Comparison of ENCODE assay signal across 8 cellular contexts in the genomic region with DNA sequence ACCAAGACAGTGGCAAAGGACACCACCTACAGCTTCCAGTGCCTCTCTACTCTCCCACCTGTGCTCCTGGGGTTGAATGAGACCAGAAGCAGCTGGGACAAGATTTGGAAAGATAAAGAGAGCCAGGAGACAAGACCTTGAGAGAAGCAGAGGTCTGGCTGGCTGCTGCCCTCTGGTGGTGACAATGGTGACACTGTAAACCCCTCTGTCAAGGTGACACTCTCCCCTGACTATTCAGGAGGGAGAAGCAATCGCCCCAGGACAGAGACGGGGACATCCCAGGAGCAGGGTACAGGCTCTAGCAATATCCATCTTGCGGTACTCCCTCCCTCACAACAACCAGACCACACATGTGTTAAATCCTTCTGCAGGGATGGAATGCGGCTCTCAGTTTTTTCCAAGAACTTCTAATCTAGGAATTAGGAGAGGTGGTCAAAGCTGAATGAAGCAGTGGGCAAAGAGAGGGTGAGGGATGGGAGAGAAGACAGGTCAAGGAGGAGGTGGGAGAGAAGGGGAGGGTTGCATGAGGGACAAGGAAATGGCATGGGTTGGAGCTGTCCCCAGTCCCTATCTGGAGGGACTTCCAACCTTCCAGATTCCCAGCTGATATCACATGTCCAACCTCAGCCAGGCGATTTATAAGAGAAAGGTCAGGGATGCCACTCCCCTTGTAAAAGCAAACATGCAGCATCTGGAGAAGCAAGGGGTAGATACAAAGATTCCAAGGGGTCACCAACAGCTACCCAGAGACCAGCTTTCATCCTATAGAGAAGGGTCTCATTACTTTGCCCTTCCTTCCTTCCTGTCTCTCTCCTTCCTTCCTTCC. TPM values are rescaled to one million over a fixed set of nuclear protein-coding genes. Genes with fewer than 3 reads are reported as not detected.
DNase-seq lines count a peak whose midpoint lies in the region; ATAC-seq and TF ChIP-seq lines count a peak whose summit lies in the region.

No MANE protein-coding gene starts in this region.

- TF ChIP-seq POLR2A in esophagus squamous epithelium (IDR thresholded peaks at IDR 0.05) (no peak), stomach (IDR thresholded peaks at IDR 0.05) (no peak)

- H3K36me3 ChIP-seq in Caco-2 (ENCODE audit: control insufficient read depth, insufficient read depth, low read length) (no peaks in the 10 kb centered on the region), PC-9 (ENCODE audit: low read depth) (no peaks in the 10 kb centered on the region), esophagus squamous epithelium (no peaks in the 10 kb centered on the region), stomach (no peaks in the 10 kb centered on the region)

- H3K4me1 ChIP-seq in Caco-2 (peaks cover 32% of the 10 kb centered on the region), PC-9 (replicated peaks; ENCODE audit: insufficient read depth) (peaks cover 13% of the 10 kb centered on the region), esophagus squamous epithelium (peaks cover 13 to 51% (median 24%) of the 10 kb centered on the region in 3 donors), stomach (peaks cover 23 to 55% (median 41%) of the 10 kb centered on the region in 4 donors)

- no peak for TF ChIP-seq EP300 in stomach (IDR thresholded peaks at IDR 0.05)

- intact Hi-C loops in Caco-2 (cut with micrococcal nuclease; ENCODE audit: unreplicated experiment) = loop anchor here (1.0 to 10.0 kb wide), 4 partner anchors 30 to 422 kb away; a partner anchor contains a TSS
- intact Hi-C loops in PC-9 (cut with micrococcal nuclease; ENCODE audit: unreplicated experiment) = loop anchor here (1.0 to 5.0 kb wide), 5 partner anchors 35 to 190 kb away; no protein-coding TSS in a partner anchor
- intact Hi-C loops in esophagus squamous epithelium (cut with DNase I) = no loop called here
- intact Hi-C loops in stomach (cut with DNase I; ENCODE audit: low total_unique reads) = loop anchor here (5.0 to 10.0 kb wide), 2 partner anchors 45 to 63 kb away; no protein-coding TSS in a partner anchor

- ATAC-seq in GM19397 (IDR thresholded peaks at IDR 0.05; ENCODE audit: unreplicated experiment) = no peak

- H3K36me3 Mint-ChIP-seq in Caco-2 (ENCODE audit: insufficient read depth, unreplicated experiment) (peaks cover 16% of the 10 kb centered on the region), nephron progenitor cell (ENCODE audit: low read depth) (no peaks in the 10 kb centered on the region)

- no peaks in the 10 kb centered on the region for H3K9me2 ChIP-seq in PC-9 (ENCODE audit: insufficient read depth)

- BruUV-seq in Caco-2 (replicated peaks; lab: Mats Ljungman, UMichigan) (no TSS peak), PC-9 (replicated peaks; lab: Mats Ljungman, UMichigan) (no TSS peak)

- H3K27me3 Mint-ChIP-seq in Caco-2 (ENCODE audit: insufficient read depth, unreplicated experiment) (peaks cover 21% of the 10 kb centered on the region), nephron progenitor cell (ENCODE audit: low read depth, poor library complexity) (peaks cover 76% of the 10 kb centered on the region)

- H3K4me3 ChIP-seq in Caco-2 (ENCODE audit: low read depth, low read length) (no peak overlapping the region), PC-9 (no peak overlapping the region), esophagus squamous epithelium (no peak overlapping the region), stomach (no peak overlapping the region)

- no peak overlapping the region for H3K4me3 Mint-ChIP-seq in Caco-2 (ENCODE audit: unreplicated experiment)
- H3K4me3 Mint-ChIP-seq in nephron progenitor cell = peak overlapping the region; percentile 33

- H3K27ac ChIP-seq in PC-9 = no peak overlapping the region
- H3K27ac ChIP-seq in esophagus squamous epithelium = no peak overlapping the region
- no peak overlapping the region for H3K27ac ChIP-seq in stomach

- no peaks in the 10 kb centered on the region for H3K9me3 Mint-ChIP-seq in Caco-2 (ENCODE audit: unreplicated experiment)
- H3K9me3 Mint-ChIP-seq in nephron progenitor cell = no peaks in the 10 kb centered on the region

- no peaks in the 10 kb centered on the region for H3K79me2 ChIP-seq in PC-9 (ENCODE audit: low read depth)

- POLR2A ChIA-PET in Caco-2 (lab: Charles Lee) (no interaction called here), PC-9 (lab: Charles Lee; ENCODE audit: unreplicated experiment) (no interaction called here)

- H4K20me1 ChIP-seq in PC-9 (ENCODE audit: insufficient read depth) = no peaks in the 10 kb centered on the region

- peak; percentile 99 for TF ChIP-seq CTCF in Caco-2 (IDR thresholded peaks at IDR 0.05; ENCODE audit: insufficient read depth in 1 of 2, low read depth in 1 of 2, low read length in 1 of 2, severe bottlenecking in 1 of 2, unreplicated experiment in 1 of 2)
- peak; percentile 94 for TF ChIP-seq CTCF in PC-9 (conservative IDR thresholded peaks at IDR 0.05)
- peak; percentile 68 to 90 (median 76) for TF ChIP-seq CTCF in esophagus squamous epithelium (IDR thresholded peaks at IDR 0.05)
- peak; percentile 81 for TF ChIP-seq CTCF in nephron progenitor cell (IDR thresholded peaks at IDR 0.05)
- TF ChIP-seq CTCF in stomach (IDR thresholded peaks at IDR 0.05) = peak in 5 of 7 experiments; percentile 74 to 82 (median 77)

- H3K4me1 Mint-ChIP-seq in Caco-2 (ENCODE audit: low read depth, unreplicated experiment) (peaks cover 23% of the 10 kb centered on the region), nephron progenitor cell (peaks cover 35% of the 10 kb centered on the region)

- WGBS in esophagus squamous epithelium, 2 donors = 17 to 19% methylated on average over 4 to 5 of the region's 5 CpGs
- 12 to 19% (median 14%) methylated on average over 5 of the region's 5 CpGs for WGBS in stomach, 5 donors

- no peaks in the 10 kb centered on the region for H3K9me3 ChIP-seq in Caco-2
- H3K9me3 ChIP-seq in PC-9 (ENCODE audit: insufficient read depth, low read depth) = no peaks in the 10 kb centered on the region
- H3K9me3 ChIP-seq in esophagus squamous epithelium = no peaks in the 10 kb centered on the region
- no peaks in the 10 kb centered on the region for H3K9me3 ChIP-seq in stomach

- H3K4me2 ChIP-seq in PC-9 = peak overlapping the region; percentile 9; the same call in 1 of the 2 replicates

- CTCF ChIA-PET in Caco-2 (lab: Charles Lee) (interaction anchor here (0.6 to 3.1 kb wide), 18 partner anchors 8 to 335 kb away, joined by 3 to 12 read pairs (median 4); a partner anchor contains a TSS), PC-9 (lab: Charles Lee) (interaction anchor here (0.6 to 0.9 kb wide), 3 partner anchors 18 to 171 kb away, joined by 3 to 4 read pairs (median 3); no protein-coding TSS in a partner anchor)

- no peaks in the 10 kb centered on the region for H3F3A ChIP-seq in PC-9 (ENCODE audit: insufficient read depth, low read depth)

- H3K27me3 ChIP-seq in Caco-2 (replicated peaks; ENCODE audit: control insufficient read depth, insufficient read depth, low read length) (peaks cover 7% of the 10 kb centered on the region), PC-9 (ENCODE audit: insufficient read depth, low read depth) (peaks cover 29% of the 10 kb centered on the region; the same call in 1 of the 2 replicates), esophagus squamous epithelium (peaks cover 7 to 95% (median 14%) of the 10 kb centered on the region in 4 donors), stomach (peaks cover 11 to 82% (median 55%) of the 10 kb centered on the region in 3 donors)

- H3K27ac Mint-ChIP-seq in Caco-2 (ENCODE audit: unreplicated experiment) (no peak overlapping the region), nephron progenitor cell (no peak overlapping the region)

- H2AFZ ChIP-seq in PC-9 = no peak overlapping the region

- DNase-seq in Caco-2 (peak; percentile 93 to 94), HUDEP-2 (lab: John Stamatoyannopoulos, UW; ENCODE audit: unreplicated experiment in 76 of 76) (peak in 69 of 76 experiments; percentile 8 to 78 (median 54)), PC-9 (peak; percentile 56 to 69), esophagus squamous epithelium (lab: John Stamatoyannopoulos, UW) (no peak), nephron progenitor cell (peak; percentile 86), stomach (peak; percentile 82)
- DNase-seq in activated T-cell treated with anti-CD3 and anti-CD28 coated beads, Interleukin-2, amount 50 U/mL, for 1 hour = peak; percentile 81

RNA-seq across cellular contexts. Expression of a gene that starts 2.9 kb away (rescaled TPM):
- total RNA-seq in Caco-2 (2022) (0.44 and 0.48 TPM in 2 replicates), PC-9 (2021) (not detected in 2 replicates), esophagus squamous epithelium (1 to 10 TPM in 1 of 4 donors, under 1 TPM in 1, not detected in 2; 0.38 to 2.4 TPM), stomach (1 to 10 TPM in 2 of 5 donors, not detected in 3; 1.7 to 7.7 TPM)
- under 1 TPM in 1 of 3 donors, not detected in 2; 0.35 TPM for polyA plus RNA-seq in stomach

RNA-seq across cellular contexts. Expression of a gene that starts 17.1 kb away (rescaled TPM):
- total RNA-seq in Caco-2 (2022) (not detected in 2 replicates), PC-9 (2021) (not detected in 2 replicates), esophagus squamous epithelium (1 to 10 TPM; 1.5 to 8.8 (median 4.2) TPM), stomach (10 to 100 TPM in 2 of 5 donors, 1 to 10 TPM in 3; 1.3 to 72.4 (median 3.1) TPM)
- 1 to 10 TPM; 4.1 to 9.9 (median 9.5) TPM for polyA plus RNA-seq in stomach

RNA-seq across cellular contexts. Expression of a gene that starts 17.3 kb away (rescaled TPM):
- total RNA-seq in Caco-2 (2022) = not detected in 2 replicates
- 7.4 and 9.4 TPM in 2 replicates for total RNA-seq in PC-9 (2021)
- total RNA-seq in esophagus squamous epithelium = 1 to 10 TPM in 2 of 4 donors, not detected in 2; 1.4 to 1.7 TPM
- total RNA-seq in stomach = 100 to 1,000 TPM in 1 of 5 donors, 1 to 10 TPM in 2, not detected in 2; 1.6 to 134 (median 1.7) TPM
- 1 to 10 TPM; 2.7 to 2.9 (median 2.9) TPM for polyA plus RNA-seq in stomach
